19 cellular contexts compared by ENCODE assay signal in the genomic region with DNA sequence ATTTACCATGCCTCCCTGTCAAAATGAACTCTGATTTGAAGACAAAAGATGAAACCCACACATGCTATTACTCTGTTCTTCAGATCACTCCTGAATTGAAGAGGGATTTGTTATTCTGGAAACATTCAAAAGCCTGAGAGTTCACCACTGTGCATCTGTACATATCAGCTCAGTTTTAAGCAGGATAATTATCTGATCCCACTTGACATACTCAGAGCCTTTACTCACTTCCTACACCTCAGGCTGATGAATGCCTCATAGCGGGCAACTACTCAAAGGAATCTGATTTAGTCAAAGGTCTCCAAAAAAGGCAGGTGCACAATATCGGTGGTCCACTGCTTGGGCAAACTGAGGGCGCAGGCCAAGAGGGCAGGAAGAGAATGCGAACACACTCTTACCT.
"Had no signal": no experiment of that assay in that cellular context is flagged by ENCODE, and none has a peak within 500 bp of the region (broad histone marks: within the 10 kb centered on the region; RNA-seq: fewer than 3 reads in every experiment).

No MANE protein-coding gene starts in this region.

- ATAC-seq: heart right ventricle; left ventricle myocardium superior; mucosa of descending colon; psoas muscle; right lobe of liver; stimulated activated effector memory CD8-positive, alpha-beta T cell treated with anti-CD3 and anti-CD28 coated beads, Interleukin-12 subunit alpha, Interleukin-12 subunit beta, amount 100 ng/mL, for 72 hours had no signal

- H3K4me3 ChIP-seq: colonic mucosa, esophagus muscularis mucosa, heart right ventricle, mucosa of descending colon, psoas muscle, right lobe of liver, testis had no signal

- H3K27me3 ChIP-seq: colonic mucosa, esophagus muscularis mucosa, right lobe of liver, testis had no signal

- DNase-seq: activated CD4-positive, alpha-beta T cell treated with anti-CD3 and anti-CD28 coated beads, Interleukin-2, amount 50 U/mL, for 48 hours; activated gamma-delta T cell treated with Interleukin-2 at 50 U/mL for 16 hours; activated T-cell treated with anti-CD3 and anti-CD28 coated beads for 4 hours; colonic mucosa; heart right ventricle; kidney glomerular epithelial cell; left ventricle myocardium superior; mucosa of descending colon; naive B cell; psoas muscle; right lobe of liver; small intestine; stimulated activated CD4-positive, alpha-beta T cell treated with anti-CD3 and anti-CD28 coated beads, Interleukin-4, amount 100 ng/mL, for 1 hour; T-helper 2 cell; testis; WERI-Rb-1 had no signal

- H3K36me3 ChIP-seq: colonic mucosa, esophagus muscularis mucosa, heart right ventricle, right lobe of liver, WERI-Rb-1 had no signal

- H3K27ac ChIP-seq: colonic mucosa, esophagus muscularis mucosa, heart right ventricle, psoas muscle, right lobe of liver, testis, WERI-Rb-1 had no signal

- FAIRE-seq: endometrium, small intestine had no signal

- H3K4me1 ChIP-seq: colonic mucosa, psoas muscle, right lobe of liver, testis had no signal

- H3K9me3 ChIP-seq: colonic mucosa, esophagus muscularis mucosa, heart right ventricle, mucosa of descending colon, psoas muscle, right lobe of liver, testis had no signal
